9 cellular contexts compared by ENCODE assay signal in genomic region chr15:84599906-84600305, GRCh38. TPM values are rescaled to one million over a fixed set of nuclear protein-coding genes. Genes with fewer than 3 reads are reported as not detected.
DNase-seq lines count a peak whose midpoint lies in the region; ATAC-seq and TF ChIP-seq lines count a peak whose summit lies in the region.
"Had no signal": no experiment of that assay in that cellular context is flagged by ENCODE, and none has a peak within 500 bp of the region (broad histone marks: within the 10 kb centered on the region; RNA-seq: fewer than 3 reads in every experiment).

No MANE protein-coding gene starts in this region.

- no peak overlapping the region for H3K4me3 ChIP-seq in CD8-positive, alpha-beta T cell (ENCODE audit: low read depth, low read length)
- H3K4me3 ChIP-seq in Loucy (ENCODE audit: low read length, poor library complexity, severe bottlenecking): peak overlapping the region; percentile 94
- no peak overlapping the region for H3K4me3 ChIP-seq in osteoblast (ENCODE audit: insufficient read depth, low read length)

- TF ChIP-seq CTCF in CD8-positive, alpha-beta T cell (IDR thresholded peaks at IDR 0.05): no peak
- TF ChIP-seq CTCF in Loucy (conservative IDR thresholded peaks at IDR 0.05; ENCODE audit: low read length): no peak
- no peak for TF ChIP-seq CTCF in osteoblast (IDR thresholded peaks at IDR 0.05; ENCODE audit: extremely low read depth, low read depth, low read length)

- no peak overlapping the region for H3K27ac Mint-ChIP-seq in CD8-positive, alpha-beta T cell
- H3K27ac Mint-ChIP-seq in dendritic cell treated with granulocyte-macrophage colony-stimulating factor and Interleukin-4, amounts not matched to agents 40 ng/mL and 50 ng/mL, for 4 days: peak overlapping the region; percentile 91

- peaks cover 61% of the 10 kb centered on the region for H3K4me1 Mint-ChIP-seq in CD8-positive, alpha-beta T cell (ENCODE audit: low read depth)
- H3K4me1 Mint-ChIP-seq in dendritic cell treated with granulocyte-macrophage colony-stimulating factor and Interleukin-4, amounts not matched to agents 40 ng/mL and 50 ng/mL, for 4 days (ENCODE audit: low read depth): peaks cover 68% of the 10 kb centered on the region

- peak overlapping the region; percentile 88 for H3K4me2 ChIP-seq in Loucy (ENCODE audit: low read depth, low read length, poor library complexity, severe bottlenecking)
- peak overlapping the region; percentile 85 for H3K4me2 ChIP-seq in osteoblast (ENCODE audit: insufficient read depth, low read length)

- H3K9ac ChIP-seq in Loucy (ENCODE audit: low read depth, low read length, poor library complexity, severe bottlenecking): peak overlapping the region; percentile 80
- H3K9ac ChIP-seq: parathyroid adenoma had no signal

- H3K27me3 Mint-ChIP-seq in CD8-positive, alpha-beta T cell (ENCODE audit: low read depth): no peaks in the 10 kb centered on the region
- no peaks in the 10 kb centered on the region for H3K27me3 Mint-ChIP-seq in dendritic cell treated with granulocyte-macrophage colony-stimulating factor and Interleukin-4, amounts not matched to agents 40 ng/mL and 50 ng/mL, for 4 days

- no peak for ATAC-seq in CD8-positive, alpha-beta T cell
- no peak for ATAC-seq in HG03571 (IDR thresholded peaks at IDR 0.05; ENCODE audit: unreplicated experiment)
- ATAC-seq in GM21515 (IDR thresholded peaks at IDR 0.05; ENCODE audit: unreplicated experiment): no peak

- intact Hi-C loops in CD8-positive, alpha-beta T cell (cut with DNase I, micrococcal nuclease): loop anchor here (1.0 to 2.0 kb wide), 5 partner anchors 31 to 383 kb away; partner anchors contain the start of genes NMB (in 2 of the 2), PDE8A (in 1 of the 2) and WDR73 (in 1 of the 2)
- intact Hi-C loops in dendritic cell treated with granulocyte-macrophage colony-stimulating factor and Interleukin-4, amounts not matched to agents 40 ng/mL and 50 ng/mL, for 4 days (cut with micrococcal nuclease): loop anchor here (1.0 to 10.0 kb wide), 4 partner anchors 31 to 175 kb away; partner anchors contain the start of genes SEC11A and WDR73

- H3K36me3 ChIP-seq in CD8-positive, alpha-beta T cell (ENCODE audit: insufficient read depth, low read length): no peaks in the 10 kb centered on the region
- peaks cover 3% of the 10 kb centered on the region; the same call in 1 of the 2 replicates for H3K36me3 ChIP-seq in Loucy (ENCODE audit: insufficient read depth, low read length)
- H3K36me3 ChIP-seq in osteoblast (ENCODE audit: insufficient read depth, low read length): no peaks in the 10 kb centered on the region

- H2AFZ ChIP-seq in Loucy (ENCODE audit: low read length) (no peak overlapping the region), osteoblast (ENCODE audit: low read length) (no peak overlapping the region)

- H3K36me3 Mint-ChIP-seq in CD8-positive, alpha-beta T cell: peaks cover 20% of the 10 kb centered on the region
- peaks cover 24% of the 10 kb centered on the region for H3K36me3 Mint-ChIP-seq in dendritic cell treated with granulocyte-macrophage colony-stimulating factor and Interleukin-4, amounts not matched to agents 40 ng/mL and 50 ng/mL, for 4 days (ENCODE audit: low read depth)

- peaks cover 40% of the 10 kb centered on the region for H3K79me2 ChIP-seq in Loucy (ENCODE audit: insufficient read depth, low read length)
- H3K79me2 ChIP-seq in osteoblast (ENCODE audit: insufficient read depth, low read length): no peaks in the 10 kb centered on the region

- POLR2A ChIA-PET in CD8-positive, alpha-beta T cell (lab: Charles Lee): interaction anchor here (0.6 to 2.6 kb wide), 7 partner anchors 29 to 381 kb away, joined by 3 to 17 read pairs (median 12); partner anchors contain the start of gene WDR73

- H4K20me1 ChIP-seq in Loucy (ENCODE audit: insufficient read depth, low read length, poor library complexity, severe bottlenecking) (peaks cover 24% of the 10 kb centered on the region), osteoblast (ENCODE audit: insufficient read depth, low read length) (no peaks in the 10 kb centered on the region)

- no peaks in the 10 kb centered on the region for H3K9me2 ChIP-seq in Loucy (replicated peaks; ENCODE audit: low read depth, low read length)

- H3K27me3 ChIP-seq in CD8-positive, alpha-beta T cell (ENCODE audit: insufficient read depth, low read length): no peaks in the 10 kb centered on the region
- H3K27me3 ChIP-seq in Loucy (ENCODE audit: insufficient read depth, low read length, poor library complexity, severe bottlenecking): no peaks in the 10 kb centered on the region
- H3K27me3 ChIP-seq in osteoblast (ENCODE audit: insufficient read depth, low read length): no peaks in the 10 kb centered on the region

- no peak overlapping the region for H3K27ac ChIP-seq in CD8-positive, alpha-beta T cell (ENCODE audit: low read depth, low read length)
- H3K27ac ChIP-seq in osteoblast (ENCODE audit: low read depth, low read length): peak overlapping the region; percentile 23

- peak overlapping the region; percentile 99 for H3K4me3 Mint-ChIP-seq in CD8-positive, alpha-beta T cell
- no peak overlapping the region for H3K4me3 Mint-ChIP-seq in dendritic cell treated with granulocyte-macrophage colony-stimulating factor and Interleukin-4, amounts not matched to agents 40 ng/mL and 50 ng/mL, for 4 days

- H3K9me3 ChIP-seq in CD8-positive, alpha-beta T cell (ENCODE audit: low read length): no peaks in the 10 kb centered on the region
- no peaks in the 10 kb centered on the region for H3K9me3 ChIP-seq in Loucy (ENCODE audit: insufficient read depth, low read depth, low read length)
- no peaks in the 10 kb centered on the region for H3K9me3 ChIP-seq in osteoblast (ENCODE audit: low read depth, low read length)

- no peaks in the 10 kb centered on the region for H3K9me3 Mint-ChIP-seq in CD8-positive, alpha-beta T cell
- no peaks in the 10 kb centered on the region for H3K9me3 Mint-ChIP-seq in dendritic cell treated with granulocyte-macrophage colony-stimulating factor and Interleukin-4, amounts not matched to agents 40 ng/mL and 50 ng/mL, for 4 days

- H3K4me1 ChIP-seq in CD8-positive, alpha-beta T cell (ENCODE audit: insufficient read depth, low read length): peaks cover 33% of the 10 kb centered on the region
- H3K4me1 ChIP-seq in Loucy (ENCODE audit: insufficient read depth, low read length, poor library complexity, severe bottlenecking) (peaks cover 56% of the 10 kb centered on the region), osteoblast (ENCODE audit: insufficient read depth, low read length) (peaks cover 7% of the 10 kb centered on the region)
- H3K4me1 ChIP-seq: parathyroid adenoma had no signal

- DNase-seq in CD8-positive, alpha-beta T cell: no peak
- DNase-seq in osteoblast (ENCODE audit: insufficient read length, low spot score, missing footprints) (no peak), medulla oblongata (ENCODE audit: extremely low spot score) (no peak), HCEC 1CT (no peak)

- CTCF ChIA-PET in CD8-positive, alpha-beta T cell (lab: Charles Lee): interaction anchor here (1.3 to 2.3 kb wide), 8 partner anchors 9 to 444 kb away, joined by 3 to 19 read pairs (median 7); partner anchors contain the start of gene WDR73

- H3F3A ChIP-seq in Loucy (ENCODE audit: low read depth): peaks cover 9% of the 10 kb centered on the region

RNA-seq across cellular contexts. Expression of gene ZSCAN2, which starts 0.9 kb away (rescaled TPM):
- total RNA-seq in CD8-positive, alpha-beta T cell: 1 to 10 TPM; 2.7 to 4.4 TPM
- total RNA-seq in osteoblast: 14.1 and 14.7 TPM in 2 replicates

RNA-seq across cellular contexts. Expression of gene WDR73, which starts 54.2 kb away (rescaled TPM):
- 10 to 100 TPM; 21.1 to 22.3 TPM for total RNA-seq in CD8-positive, alpha-beta T cell
- total RNA-seq in osteoblast: 34.5 and 35.1 TPM in 2 replicates

RNA-seq across cellular contexts. Expression of gene NMB, which starts 58.1 kb away (rescaled TPM):
- total RNA-seq in CD8-positive, alpha-beta T cell: 1 to 10 TPM; 1.8 to 2.0 TPM
- total RNA-seq in osteoblast: 6.9 and 8.5 TPM in 2 replicates
